Comparison of ENCODE assay signal across 8 cellular contexts in the genomic region with DNA sequence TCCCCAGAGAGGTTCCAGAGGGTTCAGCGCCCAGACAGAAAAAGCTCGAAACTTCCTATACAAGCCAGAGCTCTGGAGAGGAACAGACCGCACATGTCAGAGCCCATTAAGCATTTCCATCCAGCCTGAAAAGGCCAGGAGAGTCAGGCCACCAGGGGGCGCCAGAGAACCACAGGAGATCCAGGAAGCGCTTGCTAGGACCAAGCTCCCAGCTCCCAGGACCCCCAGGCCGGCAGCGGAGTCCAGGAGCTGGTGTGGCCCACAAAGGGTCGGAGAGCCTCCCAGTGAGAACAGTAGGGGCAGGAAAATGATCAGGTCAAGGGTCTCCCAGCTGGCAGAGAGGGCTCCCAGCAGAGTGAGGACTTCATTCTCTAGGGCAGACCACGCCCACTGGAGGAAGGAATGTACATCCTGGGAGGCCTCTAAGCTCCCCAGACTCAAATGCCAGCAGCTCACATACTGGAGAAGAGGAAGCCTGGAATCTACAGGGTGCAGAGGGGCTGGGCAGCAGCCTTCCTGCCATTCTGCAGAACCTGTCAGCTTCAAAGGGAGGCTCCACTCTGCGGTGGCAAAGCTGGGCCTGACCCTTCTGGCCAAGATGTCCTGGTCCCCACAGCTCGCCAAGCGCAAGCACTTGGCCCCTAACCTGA. TPM values are rescaled to one million over a fixed set of nuclear protein-coding genes. Genes with fewer than 3 reads are reported as not detected.
DNase-seq lines count a peak whose midpoint lies in the region; ATAC-seq lines count a peak whose summit lies in the region.

No MANE protein-coding gene starts in this region.

- POLR2A ChIA-PET in activated CD4-positive, alpha-beta memory T cell treated with anti-CD3 and anti-CD28 coated beads, Interleukin-2, amount 10 ng/mL, durations not matched to agents 7 days and 5 days (lab: Charles Lee), result interaction anchor here (0.6 to 3.8 kb wide), 20 partner anchors 9 to 747 kb away, joined by 3 to 56 read pairs (median 4); a partner anchor contains a TSS

- H3K9me3 Mint-ChIP-seq in activated CD4-positive, alpha-beta memory T cell treated with anti-CD3 and anti-CD28 coated beads, Interleukin-2, amount 10 ng/mL, durations not matched to agents 7 days and 5 days, result no peaks in the 10 kb centered on the region

- CTCF ChIA-PET in activated CD4-positive, alpha-beta memory T cell treated with anti-CD3 and anti-CD28 coated beads, Interleukin-2, amount 10 ng/mL, durations not matched to agents 7 days and 5 days (lab: Charles Lee), result interaction anchor here (0.6 to 4.5 kb wide), 52 partner anchors 9 to 748 kb away, joined by 3 to 64 read pairs (median 5); a partner anchor contains a TSS

- peak overlapping the region; percentile 68 for H3K27ac Mint-ChIP-seq in activated CD4-positive, alpha-beta memory T cell treated with anti-CD3 and anti-CD28 coated beads, Interleukin-2, amount 10 ng/mL, durations not matched to agents 7 days and 5 days

- DNase-seq in COLO829 (ENCODE audit: low spot score) (peak; percentile 94), HS-27A (ENCODE audit: low read depth) (peak; percentile 55), NCI-H82 treated with DMSO at 0.1 percent for 48 hours (lab: John Stamatoyannopoulos, UW; ENCODE audit: unreplicated experiment) (peak; percentile 64), ecto neural progenitor cell (ENCODE audit: low spot score) (peak; percentile 98), medulla oblongata (ENCODE audit: extremely low spot score) (peak; percentile 95)
- DNase-seq in activated CD4-positive, alpha-beta memory T cell treated with anti-CD3 and anti-CD28 coated beads, Interleukin-2, amount 10 ng/mL, durations not matched to agents 7 days and 5 days, result peak; percentile 91
- peak; percentile 90 to 94 (median 92) for DNase-seq in stimulated activated CD4-positive, alpha-beta T cell treated with anti-CD3 and anti-CD28 coated beads, TNF-alpha, amount 100 ng/mL, for 24 hours (ENCODE audit: low read depth in 3 of 3)

- H3K27me3 Mint-ChIP-seq in activated CD4-positive, alpha-beta memory T cell treated with anti-CD3 and anti-CD28 coated beads, Interleukin-2, amount 10 ng/mL, durations not matched to agents 7 days and 5 days, result peaks cover 4% of the 10 kb centered on the region

- no peak for ATAC-seq in GM21423 (IDR thresholded peaks at IDR 0.05; ENCODE audit: unreplicated experiment)

- peaks cover 18% of the 10 kb centered on the region for H3K4me1 Mint-ChIP-seq in activated CD4-positive, alpha-beta memory T cell treated with anti-CD3 and anti-CD28 coated beads, Interleukin-2, amount 10 ng/mL, durations not matched to agents 7 days and 5 days

- no peak overlapping the region for H3K4me3 Mint-ChIP-seq in activated CD4-positive, alpha-beta memory T cell treated with anti-CD3 and anti-CD28 coated beads, Interleukin-2, amount 10 ng/mL, durations not matched to agents 7 days and 5 days

- peaks cover 3% of the 10 kb centered on the region for H3K36me3 Mint-ChIP-seq in activated CD4-positive, alpha-beta memory T cell treated with anti-CD3 and anti-CD28 coated beads, Interleukin-2, amount 10 ng/mL, durations not matched to agents 7 days and 5 days (ENCODE audit: low read depth)

RNA-seq across cellular contexts. Expression of a gene that starts 2.1 kb away (rescaled TPM):
- total RNA-seq in activated CD4-positive, alpha-beta memory T cell treated with anti-CD3 and anti-CD28 coated beads, Interleukin-2, amount 10 ng/mL, durations not matched to agents 7 days and 5 days, result 10 to 100 TPM; 75.5 to 79.1 TPM

RNA-seq across cellular contexts. Expression of a gene that starts 8.6 kb away (rescaled TPM):
- total RNA-seq in activated CD4-positive, alpha-beta memory T cell treated with anti-CD3 and anti-CD28 coated beads, Interleukin-2, amount 10 ng/mL, durations not matched to agents 7 days and 5 days, result 100 to 1,000 TPM; 166 to 176 TPM
